Comparison of ENCODE assay signal across 10 cellular contexts in the genomic region with DNA sequence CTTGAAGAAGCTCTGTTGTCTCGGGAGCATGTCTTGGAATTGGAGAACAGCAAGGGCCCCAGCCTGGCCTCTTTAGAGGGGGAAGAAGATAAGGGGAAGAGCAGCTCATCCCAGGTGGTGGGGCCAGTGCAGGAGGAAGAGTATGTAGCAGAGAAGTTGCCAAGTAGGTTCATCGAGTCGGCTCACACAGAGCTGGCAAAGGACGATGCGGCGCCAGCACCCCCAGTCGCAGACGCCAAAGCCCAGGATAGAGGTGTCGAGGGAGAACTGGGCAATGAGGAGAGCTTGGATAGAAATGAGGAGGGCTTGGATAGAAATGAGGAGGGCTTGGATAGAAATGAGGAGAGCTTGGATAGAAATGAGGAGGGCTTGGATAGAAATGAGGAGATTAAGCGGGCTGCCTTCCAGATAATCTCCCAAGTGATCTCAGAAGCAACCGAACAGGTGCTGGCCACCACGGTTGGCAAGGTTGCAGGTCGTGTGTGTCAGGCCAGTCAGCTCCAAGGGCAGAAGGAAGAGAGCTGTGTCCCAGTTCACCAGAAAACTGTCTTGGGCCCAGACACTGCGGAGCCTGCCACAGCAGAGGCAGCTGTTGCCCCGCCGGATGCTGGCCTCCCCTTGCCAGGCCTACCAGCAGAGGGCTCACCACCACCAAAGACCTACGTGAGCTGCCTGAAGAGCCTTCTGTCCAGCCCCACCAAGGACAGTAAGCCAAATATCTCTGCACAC. TPM values are rescaled to one million over a fixed set of nuclear protein-coding genes. Genes with fewer than 3 reads are reported as not detected.
A peak's percentile ranks its signal among the peaks of the same experiment; 100 is the strongest.
DNase-seq lines count a peak whose midpoint lies in the region; ATAC-seq, FAIRE-seq and TF ChIP-seq lines count a peak whose summit lies in the region.
"Had no signal": no experiment of that assay in that cellular context is flagged by ENCODE, and none has a peak within 500 bp of the region (broad histone marks: within the 10 kb centered on the region; RNA-seq: fewer than 3 reads in every experiment).

No MANE protein-coding gene starts in this region.

- no peak for TF ChIP-seq EP300 in H1 (IDR thresholded peaks at IDR 0.05; ENCODE audit: borderline replicate concordance in 1 of 2, low read depth in 2 of 2, low read length in 2 of 2)

- DNase-seq in DMS153 (lab: John Stamatoyannopoulos, UW) (peak; percentile 22), DMS153 treated with DMSO at 0.1 percent for 48 hours (lab: John Stamatoyannopoulos, UW; ENCODE audit: unreplicated experiment) (no peak), NCI-H446 (lab: John Stamatoyannopoulos, UW) (peak; percentile 54 to 82), H1 (ENCODE audit: low read depth in 1 of 2, low spot score in 2 of 2) (peak in 1 of 2 experiments; percentile 70), osteocyte (ENCODE audit: extremely low spot score, unreplicated experiment) (no peak), foreskin melanocyte (no peak)
- DNase-seq: stimulated activated naive B cell treated with anti-CD40 and anti-IgM and Interleukin-4, amounts not matched to agents 10 μg/mL and 1 μg/mL and 100 μg/mL, for 72 hours had no signal

- H3K4me2 ChIP-seq in H1 (ENCODE audit: insufficient read depth in 1 of 2, low read depth in 2 of 2, low read length in 2 of 2), result no peak overlapping the region

- H3K14ac ChIP-seq in H1 (ENCODE audit: insufficient read length), result no peak overlapping the region

- no peaks in the 10 kb centered on the region for H3K9me3 Mint-ChIP-seq in osteocyte (ENCODE audit: unreplicated experiment)
- H3K9me3 Mint-ChIP-seq: stimulated activated naive B cell treated with anti-CD40 and anti-IgM and Interleukin-4, amounts not matched to agents 10 μg/mL and 1 μg/mL and 100 μg/mL, for 72 hours had no signal

- POLR2A ChIA-PET in H1 (lab: Charles Lee; ENCODE audit: partially characterized antibody), result interaction anchor here (1.6 kb wide), 1 partner anchor 19 kb away, joined by 3 read pairs; no protein-coding TSS in a partner anchor

- H2AFZ ChIP-seq in H1 (ENCODE audit: low read length), result no peak overlapping the region

- no peak overlapping the region for H3K9ac ChIP-seq in H1 (replicated peaks in 1 of 4; ENCODE audit: extremely low read depth in 1 of 4, low read depth in 3 of 4, low read length in 3 of 4)

- no peak overlapping the region for H3K27ac ChIP-seq in H1 (ENCODE audit: low read depth, low read length)

- no peak overlapping the region for H2BK120ac ChIP-seq in H1 (replicated peaks; ENCODE audit: low read depth, low read length)

- no peak for TF ChIP-seq POLR2A in H1 (IDR thresholded peaks at IDR 0.05; ENCODE audit: control extremely low read depth in 1 of 2, low read depth in 2 of 2, low read length in 2 of 2)

- peaks cover 7% of the 10 kb centered on the region for H3K36me3 Mint-ChIP-seq in osteocyte (ENCODE audit: unreplicated experiment)

- H3K56ac ChIP-seq in H1 (replicated peaks; ENCODE audit: insufficient read length, low read depth, low read length), result no peak overlapping the region

- H2AK5ac ChIP-seq in H1 (ENCODE audit: low read depth, low read length), result no peak overlapping the region

- no peak for ATAC-seq in HG03460 (IDR thresholded peaks at IDR 0.05; ENCODE audit: unreplicated experiment)
- ATAC-seq in GM21825 (IDR thresholded peaks at IDR 0.05; ENCODE audit: unreplicated experiment), result no peak
- ATAC-seq: stimulated activated naive B cell treated with anti-CD40 and anti-IgM and Interleukin-4, amounts not matched to agents 10 μg/mL and 1 μg/mL and 100 μg/mL, for 72 hours had no signal

- H3K4me3 ChIP-seq in H1 (ENCODE audit: extremely low read depth in 1 of 4, insufficient read depth in 2 of 4, low read depth in 3 of 4, low read length in 4 of 4), result no peak overlapping the region

- no peak overlapping the region for H3K23ac ChIP-seq in H1 (ENCODE audit: insufficient read length)

- TF ChIP-seq CTCF in H1 (IDR thresholded peaks at IDR 0.05; ENCODE audit: control extremely low read depth in 1 of 3, insufficient read depth in 1 of 3, low read depth in 1 of 3, low read length in 3 of 3) (peak; percentile 45 to 80 (median 79)), osteocyte (IDR thresholded peaks at IDR 0.05) (peak; percentile 19)

- WGBS in H1 (ENCODE audit: extremely low coverage in 1 of 2, insufficient coverage in 1 of 2, insufficient read length in 1 of 2, insufficient replicate concordance in 2 of 2, low coverage in 1 of 2, low lambda C conversion rate in 2 of 2, missing lambda C conversion rate in 1 of 2), 2 experiments, result 92% methylated on average over 17 of the region's 17 CpGs; no CpG with 5 or more reads in 1 of the 2 experiments

- no peak overlapping the region for H2BK15ac ChIP-seq in H1 (ENCODE audit: low read length)

- H3K18ac ChIP-seq in H1 (ENCODE audit: extremely low read depth, low read length), result no peak overlapping the region

- 0 out of 2 replicates have a peak overlapping the region, but pooled peaks have one; percentile 4 for H2BK5ac ChIP-seq in H1 (ENCODE audit: low read depth, low read length)

- peaks cover 12 to 31% of the 10 kb centered on the region in 2 experiments for H4K20me1 ChIP-seq in H1 (replicated peaks in 1 of 2; ENCODE audit: control insufficient read depth in 1 of 2, insufficient read depth in 2 of 2, low read length in 2 of 2)

- no peaks in the 10 kb centered on the region for H3K27me3 ChIP-seq in H1 (replicated peaks in 1 of 4; ENCODE audit: control insufficient read depth in 3 of 4, extremely low read depth in 1 of 4, insufficient read depth in 3 of 4, low read length in 3 of 4)

- no peak overlapping the region for H2BK20ac ChIP-seq in H1 (ENCODE audit: low read length)

- H3K36me3 ChIP-seq in H1 (ENCODE audit: control insufficient read depth in 2 of 4, insufficient read depth in 4 of 4, low read length in 3 of 4), result peaks cover 0 to 15% (median 5%) of the 10 kb centered on the region in 4 experiments; a peak in 3 of 8 replicates

- H3K9me3 ChIP-seq in H1 (ENCODE audit: insufficient read depth in 2 of 2, low read depth in 1 of 2, low read length in 1 of 2), result no peaks in the 10 kb centered on the region

- TF ChIP-seq RAD21 in H1 (IDR thresholded peaks at IDR 0.05 in 1 of 2, conservative IDR thresholded peaks at IDR 0.05 in 1 of 2; ENCODE audit: low read depth in 2 of 2, low read length in 2 of 2), result peak; percentile 36 to 55

- no peak overlapping the region for H4K91ac ChIP-seq in H1 (replicated peaks; ENCODE audit: insufficient read length, low read length)

- no peaks in the 10 kb centered on the region for H3K27me3 Mint-ChIP-seq in osteocyte (ENCODE audit: unreplicated experiment)
- H3K27me3 Mint-ChIP-seq: stimulated activated naive B cell treated with anti-CD40 and anti-IgM and Interleukin-4, amounts not matched to agents 10 μg/mL and 1 μg/mL and 100 μg/mL, for 72 hours had no signal

- H2BK12ac ChIP-seq in H1 (ENCODE audit: low read depth, low read length), result no peak overlapping the region

- H3K4me3 Mint-ChIP-seq in osteocyte (ENCODE audit: unreplicated experiment), result no peak overlapping the region
- H3K4me3 Mint-ChIP-seq: stimulated activated naive B cell treated with anti-CD40 and anti-IgM and Interleukin-4, amounts not matched to agents 10 μg/mL and 1 μg/mL and 100 μg/mL, for 72 hours had no signal

- H3K79me1 ChIP-seq in H1 (ENCODE audit: low read depth, low read length), result peaks cover 22% of the 10 kb centered on the region

- no peak for FAIRE-seq in H1 (lab: Jason Lieb, UNC)
- FAIRE-seq: A204.1 had no signal

- H3K79me2 ChIP-seq in H1 (ENCODE audit: control insufficient read depth in 1 of 2, insufficient read depth in 2 of 2, low read length in 2 of 2), result peaks cover 0 to 85% of the 10 kb centered on the region in 2 experiments; a peak in 2 of 4 replicates

- H4K8ac ChIP-seq in H1 (ENCODE audit: extremely low read depth, insufficient read depth, low read length), result peak overlapping the region; percentile 1; the same call in 1 of the 2 replicates

- CTCF ChIA-PET in H1 (lab: Charles Lee; ENCODE audit: partially characterized antibody), result interaction anchor here (0.8 to 9.6 kb wide), 26 partner anchors 8 to 695 kb away, joined by 3 to 112 read pairs (median 5); partner anchors contain the start of gene AKAP1

- H4K5ac ChIP-seq in H1 (ENCODE audit: insufficient read length, low read depth, low read length), result no peak overlapping the region

- H3K27ac Mint-ChIP-seq in osteocyte (ENCODE audit: unreplicated experiment), result no peak overlapping the region
- H3K27ac Mint-ChIP-seq: stimulated activated naive B cell treated with anti-CD40 and anti-IgM and Interleukin-4, amounts not matched to agents 10 μg/mL and 1 μg/mL and 100 μg/mL, for 72 hours had no signal

- peaks cover 4 to 33% (median 18%) of the 10 kb centered on the region in 4 experiments; a peak in 6 of 7 replicates for H3K4me1 ChIP-seq in H1 (replicated peaks in 1 of 4; ENCODE audit: control insufficient read depth in 3 of 4, insufficient read depth in 4 of 4, low read length in 3 of 4)

- no peaks in the 10 kb centered on the region; the same call in 1 of the 2 replicates for H3K23me2 ChIP-seq in H1 (ENCODE audit: low read depth, low read length)

- no peak overlapping the region for H3K4ac ChIP-seq in H1 (replicated peaks; ENCODE audit: insufficient read length, low read depth, low read length)

- peaks cover 6% of the 10 kb centered on the region for H3K4me1 Mint-ChIP-seq in osteocyte (ENCODE audit: unreplicated experiment)

TF ChIP-seq in H1, 55 proteins besides CTCF, POLR2A, EP300 and RAD21:
- no peak for TF ChIP-seq CHD2 (IDR thresholded peaks at IDR 0.05; ENCODE audit: low read length)
- TF ChIP-seq TBP (IDR thresholded peaks at IDR 0.05; ENCODE audit: low read depth, low read length), result no peak
- TF ChIP-seq RFX5 (IDR thresholded peaks at IDR 0.05; ENCODE audit: borderline replicate concordance, low read depth, low read length), result no peak
- no peak for TF ChIP-seq HDAC6 (IDR thresholded peaks at IDR 0.05; ENCODE audit: low read depth, low read length)
- no peak for TF ChIP-seq EGR1 (IDR thresholded peaks at IDR 0.05; ENCODE audit: borderline replicate concordance, low read depth, low read length)
- TF ChIP-seq GABPA (IDR thresholded peaks at IDR 0.05; ENCODE audit: borderline replicate concordance, insufficient read depth, low read length), result peak; percentile 38; the same call in 1 of the 2 replicates
- TF ChIP-seq EZH2 (IDR thresholded peaks at IDR 0.05; ENCODE audit: low read depth, low read length, severe bottlenecking), result no peak

RNA-seq across cellular contexts. Expression of gene AKAP1, which starts 21.2 kb away (rescaled TPM):
- 110 and 120 TPM in 2 replicates for total RNA-seq in H1 (2021; fragmentation: NEBNext Ultra II Directional; extraction: Animal tissue kit (Norgen Biotek cat#: 25700))
- 156 and 195 TPM in 2 replicates for polyA plus RNA-seq in H1 (2011; rRNA removed)
- polyA plus RNA-seq in H1 (2011; cell fraction: cytosol; rRNA removed), result 142 TPM
- polyA plus RNA-seq in H1 (2011; cell fraction: nucleus; rRNA removed), result 377 TPM
- polyA plus RNA-seq in H1 (2012, experiment 1 of 2), result 83.6 to 102 TPM (median 91.8 TPM) in 4 replicates
- 36.0 TPM for polyA plus RNA-seq in H1 (2012, experiment 2 of 2)
- polyA plus RNA-seq in H1 (2013, experiment 1 of 2), result 166 TPM
- 181 TPM for polyA plus RNA-seq in H1 (2013, experiment 2 of 2)
- polyA minus RNA-seq in H1 (2011; rRNA and poly(A)+ RNA removed), result 331 and 335 TPM in 2 replicates
- 139 TPM for polyA minus RNA-seq in H1 (2011; cell fraction: cytosol; rRNA and poly(A)+ RNA removed)
- polyA minus RNA-seq in H1 (2011; cell fraction: nucleus; rRNA and poly(A)+ RNA removed), result 80.5 TPM
- 16.8 and 18.5 TPM in 2 replicates for total RNA-seq in osteocyte

Comparison
In these comparisons a context has a peak if more than half of its experiments do, and no peak if none do; other contexts are left out.
1. DNase-seq: peak in DMS153 (single experiment) and NCI-H446 (2 of 2); none in DMS153 treated with DMSO at 0.1 percent for 48 hours (single experiment), osteocyte (single experiment) and foreskin melanocyte (single experiment).